Comparison of ENCODE assay signal across 8 cellular contexts in genomic region chr19:45467115-45467455, GRCh38. TPM values are rescaled to one million over a fixed set of nuclear protein-coding genes. Genes with fewer than 3 reads are reported as not detected.
DNase-seq lines count a peak whose midpoint lies in the region; ATAC-seq and TF ChIP-seq lines count a peak whose summit lies in the region.

No MANE protein-coding gene starts in this region.

- peaks cover 38% of the 10 kb centered on the region; the same call in 1 of the 2 replicates for H4K20me1 ChIP-seq in SK-N-SH (ENCODE audit: insufficient read depth)

- H3K27ac ChIP-seq in SK-N-SH (ENCODE audit: low read depth in 2 of 2, low read length in 1 of 2) (peak overlapping the region in 1 of 2 experiments; percentile 95; a peak in 3 of 4 replicates), substantia nigra (ENCODE audit: low read depth, low read length, poor library complexity, severe bottlenecking) (peak overlapping the region; percentile 66)

- peak overlapping the region; percentile 99 for H3K4me2 ChIP-seq in SK-N-SH

- peaks cover 14% of the 10 kb centered on the region for H3K27me3 Mint-ChIP-seq in activated CD4-positive, alpha-beta memory T cell treated with anti-CD3 and anti-CD28 coated beads, Interleukin-2, amount 10 ng/mL, durations not matched to agents 7 days and 5 days

- WGBS in SK-N-SH (ENCODE audit: low lambda C conversion rate) = 3% methylated on average over 11 of the region's 11 CpGs

- H3K9ac ChIP-seq in SK-N-SH (peak overlapping the region; percentile 97), iPS-15b (ENCODE audit: low read depth, low read length) (peak overlapping the region; percentile 54)

- H3K4me1 ChIP-seq in SK-N-SH (ENCODE audit: control insufficient read depth in 1 of 2, insufficient read depth in 2 of 2, low read depth in 1 of 2, low read length in 1 of 2) (peaks cover 0 to 19% of the 10 kb centered on the region in 2 experiments; a peak in 1 of 4 replicates), iPS-15b (ENCODE audit: control insufficient read depth, insufficient read depth, low read length) (peaks cover under 1% of the 10 kb centered on the region)

- H2AFZ ChIP-seq in SK-N-SH (ENCODE audit: low read depth) = peak overlapping the region; percentile 57; the same call in 1 of the 2 replicates

- TF ChIP-seq EP300 in SK-N-SH (IDR thresholded peaks at IDR 0.05; ENCODE audit: borderline replicate concordance in 1 of 2, low read depth in 1 of 2, low read length in 1 of 2) = no peak

- DNase-seq in SK-N-SH (no peak), substantia nigra (lab: John Stamatoyannopoulos, UW) (no peak), midbrain (lab: John Stamatoyannopoulos, UW) (no peak)
- no peak for DNase-seq in activated CD4-positive, alpha-beta memory T cell treated with anti-CD3 and anti-CD28 coated beads, Interleukin-2, amount 10 ng/mL, durations not matched to agents 7 days and 5 days

- ATAC-seq in SK-N-SH treated with all-trans-retinoic acid at 6 μM for 48 hours (no peak), HG03139 (IDR thresholded peaks at IDR 0.05; ENCODE audit: unreplicated experiment) (no peak), GM21786 (IDR thresholded peaks at IDR 0.05; ENCODE audit: unreplicated experiment) (no peak)

- CTCF ChIA-PET in SK-N-SH (lab: Yijun Ruan, JAX) = interaction anchor here (0.8 to 27.6 kb wide), 6 partner anchors 12 to 167 kb away, joined by 3 to 870 read pairs (median 4); no protein-coding TSS in a partner anchor
- CTCF ChIA-PET in activated CD4-positive, alpha-beta memory T cell treated with anti-CD3 and anti-CD28 coated beads, Interleukin-2, amount 10 ng/mL, durations not matched to agents 7 days and 5 days (lab: Charles Lee) = interaction anchor here (0.6 to 4.4 kb wide), 9 partner anchors 10 to 159 kb away, joined by 3 to 77 read pairs (median 7); no protein-coding TSS in a partner anchor

- H3K9me3 Mint-ChIP-seq in activated CD4-positive, alpha-beta memory T cell treated with anti-CD3 and anti-CD28 coated beads, Interleukin-2, amount 10 ng/mL, durations not matched to agents 7 days and 5 days = no peaks in the 10 kb centered on the region

- H3K4me1 Mint-ChIP-seq in activated CD4-positive, alpha-beta memory T cell treated with anti-CD3 and anti-CD28 coated beads, Interleukin-2, amount 10 ng/mL, durations not matched to agents 7 days and 5 days = peaks cover 27% of the 10 kb centered on the region

- no peak overlapping the region for H3K27ac Mint-ChIP-seq in activated CD4-positive, alpha-beta memory T cell treated with anti-CD3 and anti-CD28 coated beads, Interleukin-2, amount 10 ng/mL, durations not matched to agents 7 days and 5 days

- peaks cover 11% of the 10 kb centered on the region for H3F3A ChIP-seq in SK-N-SH (replicated peaks; ENCODE audit: insufficient read depth)

- POLR2A ChIA-PET in SK-N-SH (lab: Yijun Ruan, JAX) = interaction anchor here (0.5 to 1.4 kb wide), 7 partner anchors 12 to 179 kb away, joined by 3 to 6 read pairs (median 3); no protein-coding TSS in a partner anchor
- POLR2A ChIA-PET in activated CD4-positive, alpha-beta memory T cell treated with anti-CD3 and anti-CD28 coated beads, Interleukin-2, amount 10 ng/mL, durations not matched to agents 7 days and 5 days (lab: Charles Lee) = interaction anchor here (0.7 to 4.1 kb wide), 8 partner anchors 10 to 264 kb away, joined by 3 to 37 read pairs (median 12); no protein-coding TSS in a partner anchor

- peak overlapping the region; percentile 88 for H3K4me3 Mint-ChIP-seq in activated CD4-positive, alpha-beta memory T cell treated with anti-CD3 and anti-CD28 coated beads, Interleukin-2, amount 10 ng/mL, durations not matched to agents 7 days and 5 days

- TF ChIP-seq RAD21 in SK-N-SH (IDR thresholded peaks at IDR 0.05; ENCODE audit: low read length) = no peak

- no peak; the same call in 1 of the 2 replicates for TF ChIP-seq CTCF in SK-N-SH (IDR thresholded peaks at IDR 0.05)

- no peaks in the 10 kb centered on the region for H3K9me2 ChIP-seq in SK-N-SH

- H3K27me3 ChIP-seq in SK-N-SH (ENCODE audit: insufficient read depth) = no peaks in the 10 kb centered on the region; the same call in 1 of the 2 replicates
- H3K27me3 ChIP-seq in iPS-15b (ENCODE audit: control insufficient read depth, insufficient read depth, low read length) = peaks cover 22% of the 10 kb centered on the region

- no peaks in the 10 kb centered on the region for H3K36me3 Mint-ChIP-seq in activated CD4-positive, alpha-beta memory T cell treated with anti-CD3 and anti-CD28 coated beads, Interleukin-2, amount 10 ng/mL, durations not matched to agents 7 days and 5 days (ENCODE audit: low read depth)

- H3K9me3 ChIP-seq in SK-N-SH = no peaks in the 10 kb centered on the region
- H3K9me3 ChIP-seq in iPS-15b (ENCODE audit: control insufficient read depth, insufficient read depth, low read length) = no peaks in the 10 kb centered on the region

- H3K4me3 ChIP-seq in SK-N-SH (ENCODE audit: low read depth in 2 of 2, low read length in 1 of 2) (peak overlapping the region; percentile 56 to 84), iPS-15b (ENCODE audit: low read depth, low read length) (peak overlapping the region; percentile 96)

- no peaks in the 10 kb centered on the region for H3K79me2 ChIP-seq in SK-N-SH (ENCODE audit: insufficient read depth)

- no peaks in the 10 kb centered on the region for H3K36me3 ChIP-seq in SK-N-SH (replicated peaks in 1 of 2; ENCODE audit: control insufficient read depth in 1 of 2, insufficient read depth in 2 of 2, low read length in 1 of 2)
- no peaks in the 10 kb centered on the region for H3K36me3 ChIP-seq in iPS-15b (ENCODE audit: control insufficient read depth, insufficient read depth, low read length)

TF ChIP-seq in SK-N-SH, 30 proteins besides CTCF, POLR2A, EP300 and RAD21:
- no peak for TF ChIP-seq ELF1 (IDR thresholded peaks at IDR 0.05)

TF ChIP-seq in SK-N-SH treated with all-trans-retinoic acid at 6 μM for 48 hours, 23 proteins besides CTCF, POLR2A, EP300 and RAD21:
- TF ChIP-seq RARB (CRISPR knock-in tag; IDR thresholded peaks at IDR 0.05) = no peak
- TF ChIP-seq, protein P1, sequence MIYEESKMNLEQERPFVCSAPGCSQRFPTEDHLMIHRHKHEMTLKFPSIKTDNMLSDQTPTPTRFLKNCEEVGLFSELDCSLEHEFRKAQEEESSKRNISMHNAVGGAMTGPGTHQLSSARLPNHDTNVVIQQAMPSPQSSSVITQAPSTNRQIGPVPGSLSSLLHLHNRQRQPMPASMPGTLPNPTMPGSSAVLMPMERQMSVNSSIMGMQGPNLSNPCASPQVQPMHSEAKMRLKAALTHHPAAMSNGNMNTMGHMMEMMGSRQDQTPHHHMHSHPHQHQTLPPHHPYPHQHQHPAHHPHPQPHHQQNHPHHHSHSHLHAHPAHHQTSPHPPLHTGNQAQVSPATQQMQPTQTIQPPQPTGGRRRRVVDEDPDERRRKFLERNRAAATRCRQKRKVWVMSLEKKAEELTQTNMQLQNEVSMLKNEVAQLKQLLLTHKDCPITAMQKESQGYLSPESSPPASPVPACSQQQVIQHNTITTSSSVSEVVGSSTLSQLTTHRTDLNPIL (CRISPR knock-in tag; IDR thresholded peaks at IDR 0.05; ENCODE audit: low read depth) = no peak

RNA-seq across cellular contexts. Expression of gene FOSB, which starts 0.7 kb away (rescaled TPM):
- 38.4 and 78.2 TPM in 2 replicates for polyA plus RNA-seq in SK-N-SH (2012; rRNA removed)
- 19.6 and 23.8 TPM in 2 replicates for polyA plus RNA-seq in SK-N-SH (2012; cell fraction: cytosol; rRNA removed)
- 377 and 391 TPM in 2 replicates for polyA plus RNA-seq in SK-N-SH (2012; cell fraction: nucleus; rRNA removed)
- total RNA-seq in activated CD4-positive, alpha-beta memory T cell treated with anti-CD3 and anti-CD28 coated beads, Interleukin-2, amount 10 ng/mL, durations not matched to agents 7 days and 5 days = 10 to 100 TPM; 15.3 to 16.1 TPM

RNA-seq across cellular contexts. Expression of gene RTN2, which starts 29.8 kb away (rescaled TPM):
- polyA plus RNA-seq in SK-N-SH (2012; rRNA removed) = 6.8 and 7.0 TPM in 2 replicates
- 4.3 and 6.8 TPM in 2 replicates for polyA plus RNA-seq in SK-N-SH (2012; cell fraction: cytosol; rRNA removed)
- 8.6 and 11.9 TPM in 2 replicates for polyA plus RNA-seq in SK-N-SH (2012; cell fraction: nucleus; rRNA removed)
- total RNA-seq in activated CD4-positive, alpha-beta memory T cell treated with anti-CD3 and anti-CD28 coated beads, Interleukin-2, amount 10 ng/mL, durations not matched to agents 7 days and 5 days = 1 to 10 TPM; 3.0 to 5.5 TPM

RNA-seq across cellular contexts. Expression of gene PPM1N, which starts 31.2 kb away (rescaled TPM):
- 10.3 and 10.9 TPM in 2 replicates for polyA plus RNA-seq in SK-N-SH (2012; rRNA removed)
- polyA plus RNA-seq in SK-N-SH (2012; cell fraction: cytosol; rRNA removed) = 6.8 and 8.2 TPM in 2 replicates
- polyA plus RNA-seq in SK-N-SH (2012; cell fraction: nucleus; rRNA removed) = 19.9 and 24.3 TPM in 2 replicates
- total RNA-seq in activated CD4-positive, alpha-beta memory T cell treated with anti-CD3 and anti-CD28 coated beads, Interleukin-2, amount 10 ng/mL, durations not matched to agents 7 days and 5 days = 1 to 10 TPM; 3.5 to 4.3 TPM

RNA-seq across cellular contexts. Expression of gene VASP, which starts 40.2 kb away (rescaled TPM):
- polyA plus RNA-seq in SK-N-SH (2012; rRNA removed) = 31.6 and 37.8 TPM in 2 replicates
- polyA plus RNA-seq in SK-N-SH (2012; cell fraction: cytosol; rRNA removed) = 26.2 and 30.0 TPM in 2 replicates
- 54.0 and 62.4 TPM in 2 replicates for polyA plus RNA-seq in SK-N-SH (2012; cell fraction: nucleus; rRNA removed)
- total RNA-seq in activated CD4-positive, alpha-beta memory T cell treated with anti-CD3 and anti-CD28 coated beads, Interleukin-2, amount 10 ng/mL, durations not matched to agents 7 days and 5 days = 100 to 1,000 TPM; 224 to 233 TPM

RNA-seq across cellular contexts. Expression of gene ERCC1, which starts 43.4 kb away (rescaled TPM):
- 93.1 and 95.3 TPM in 2 replicates for polyA plus RNA-seq in SK-N-SH (2012; rRNA removed)
- polyA plus RNA-seq in SK-N-SH (2012; cell fraction: cytosol; rRNA removed) = 45.3 and 58.8 TPM in 2 replicates
- 199 and 204 TPM in 2 replicates for polyA plus RNA-seq in SK-N-SH (2012; cell fraction: nucleus; rRNA removed)
- 10 to 100 TPM; 59.8 to 60.6 TPM for total RNA-seq in activated CD4-positive, alpha-beta memory T cell treated with anti-CD3 and anti-CD28 coated beads, Interleukin-2, amount 10 ng/mL, durations not matched to agents 7 days and 5 days
